In the genomic region with DNA sequence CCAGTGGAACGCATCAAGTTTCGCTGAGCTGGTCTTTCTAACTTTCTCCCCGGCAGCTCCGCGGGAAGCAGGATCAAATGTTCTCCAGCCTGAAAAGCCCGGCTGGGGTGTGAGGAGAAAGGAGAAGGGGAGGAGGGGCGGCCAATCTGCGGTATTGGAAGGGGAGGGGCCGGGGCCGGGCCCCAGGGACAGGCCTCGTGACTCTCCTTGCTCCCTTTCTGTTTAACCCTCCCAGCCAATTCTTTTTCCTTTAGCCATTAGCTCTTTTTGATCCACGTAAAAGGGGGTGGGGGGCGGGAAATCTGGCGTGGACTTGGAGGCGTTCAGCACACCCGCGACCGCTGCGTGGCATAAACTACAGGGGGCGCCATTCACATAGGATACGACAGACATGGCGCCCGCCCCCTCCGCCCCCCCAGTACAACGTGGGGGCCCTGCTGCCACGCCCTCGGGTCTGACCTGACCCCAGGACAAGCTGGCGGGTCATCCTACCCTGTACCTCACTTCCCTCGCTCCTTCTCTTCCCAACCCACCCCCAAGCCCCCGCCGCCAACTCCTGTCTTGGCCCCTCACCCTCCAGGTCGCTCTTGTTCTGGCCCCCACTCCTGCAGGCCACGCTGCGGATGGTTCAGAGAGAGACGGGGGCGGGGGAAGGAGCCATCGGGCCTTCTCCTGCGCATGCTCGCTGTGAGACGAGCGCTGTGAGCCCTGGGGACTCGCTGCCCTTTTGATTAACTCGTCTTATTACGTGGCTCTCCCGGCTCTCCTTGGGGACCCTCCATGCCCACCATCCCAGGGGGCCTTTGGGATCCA, we compare ENCODE assay signal across 8 cellular contexts. TPM values are rescaled to one million over a fixed set of nuclear protein-coding genes. Genes with fewer than 3 reads are reported as not detected.
DNase-seq lines count a peak whose midpoint lies in the region; ATAC-seq and TF ChIP-seq lines count a peak whose summit lies in the region.

No MANE protein-coding gene starts in this region.

- H3K27ac Mint-ChIP-seq in neural progenitor cell: peak overlapping the region; percentile 98
- H3K27ac Mint-ChIP-seq in stimulated activated naive CD8-positive, alpha-beta T cell treated with anti-CD3 and anti-CD28 coated beads, Interleukin-15, Interleukin-2, amounts not matched to agents 100 ng/mL and 50 ng/mL, for 24 hours: peak overlapping the region; percentile 70

- no peaks in the 10 kb centered on the region for H3K9me3 Mint-ChIP-seq in neural progenitor cell
- no peaks in the 10 kb centered on the region for H3K9me3 Mint-ChIP-seq in stimulated activated naive CD8-positive, alpha-beta T cell treated with anti-CD3 and anti-CD28 coated beads, Interleukin-15, Interleukin-2, amounts not matched to agents 100 ng/mL and 50 ng/mL, for 24 hours

- peak overlapping the region; percentile 38 for H2AFZ ChIP-seq in neural progenitor cell (replicated peaks)

- no peaks in the 10 kb centered on the region for H3K36me3 ChIP-seq in neural progenitor cell

- H3K4me3 Mint-ChIP-seq in neural progenitor cell: peak overlapping the region; percentile 74
- H3K4me3 Mint-ChIP-seq in stimulated activated naive CD8-positive, alpha-beta T cell treated with anti-CD3 and anti-CD28 coated beads, Interleukin-15, Interleukin-2, amounts not matched to agents 100 ng/mL and 50 ng/mL, for 24 hours: peak overlapping the region; percentile 71

- ATAC-seq in foreskin keratinocyte (peak; percentile 61), HG03097 (IDR thresholded peaks at IDR 0.05; ENCODE audit: low FRiP score, unreplicated experiment) (no peak)

- DNase-seq in DMS114 treated with DMSO at 0.1 percent for 48 hours (lab: John Stamatoyannopoulos, UW; ENCODE audit: unreplicated experiment) (peak; percentile 80), HEK293T (ENCODE audit: extremely low spot score) (peak; percentile 76), OCI-M1 (lab: John Stamatoyannopoulos, UW) (peak; percentile 75), foreskin keratinocyte (peak in 1 of 2 donors; percentile 37), neural progenitor cell (ENCODE audit: low spot score) (peak; percentile 96)
- peak; percentile 89 for DNase-seq in activated effector memory CD4-positive, alpha-beta T cell treated with anti-CD3 and anti-CD28 coated beads, Interleukin-2, amount 50 U/mL, for 16 hours

- CTCF ChIA-PET in HEK293T (lab: Yijun Ruan, JAX): interaction anchor here (0.6 to 1.7 kb wide), 25 partner anchors 8 to 1195 kb away, joined by 3 to 10 read pairs (median 3); partner anchors contain the start of gene BTBD9

- H4K20me1 ChIP-seq in neural progenitor cell (ENCODE audit: low read depth): no peaks in the 10 kb centered on the region

- H3K9me3 ChIP-seq in neural progenitor cell (ENCODE audit: low read depth): no peaks in the 10 kb centered on the region

- H3K4me3 ChIP-seq in neural progenitor cell: peak overlapping the region; percentile 38

- H3K4me2 ChIP-seq in neural progenitor cell: peak overlapping the region; percentile 72

- no peaks in the 10 kb centered on the region for H3K79me2 ChIP-seq in neural progenitor cell (ENCODE audit: low read depth)

- no peak overlapping the region for H3K9ac ChIP-seq in neural progenitor cell

- no peak overlapping the region for H3K27ac ChIP-seq in foreskin keratinocyte
- H3K27ac ChIP-seq in neural progenitor cell: peak overlapping the region; percentile 69

- peaks cover 41% of the 10 kb centered on the region for H3F3A ChIP-seq in neural progenitor cell (ENCODE audit: low read depth)

- peaks cover 6% of the 10 kb centered on the region for H3K4me1 ChIP-seq in foreskin keratinocyte
- peaks cover 30% of the 10 kb centered on the region for H3K4me1 ChIP-seq in neural progenitor cell

- H3K36me3 Mint-ChIP-seq in neural progenitor cell: no peaks in the 10 kb centered on the region
- no peaks in the 10 kb centered on the region for H3K36me3 Mint-ChIP-seq in stimulated activated naive CD8-positive, alpha-beta T cell treated with anti-CD3 and anti-CD28 coated beads, Interleukin-15, Interleukin-2, amounts not matched to agents 100 ng/mL and 50 ng/mL, for 24 hours (ENCODE audit: low read depth)

- peaks cover 79% of the 10 kb centered on the region for H3K4me1 Mint-ChIP-seq in neural progenitor cell
- H3K4me1 Mint-ChIP-seq in stimulated activated naive CD8-positive, alpha-beta T cell treated with anti-CD3 and anti-CD28 coated beads, Interleukin-15, Interleukin-2, amounts not matched to agents 100 ng/mL and 50 ng/mL, for 24 hours (ENCODE audit: low read depth): peaks cover 12% of the 10 kb centered on the region

- H3K27me3 Mint-ChIP-seq in neural progenitor cell (ENCODE audit: insufficient read depth, low read depth): peaks cover 32% of the 10 kb centered on the region
- peaks cover 3% of the 10 kb centered on the region for H3K27me3 Mint-ChIP-seq in stimulated activated naive CD8-positive, alpha-beta T cell treated with anti-CD3 and anti-CD28 coated beads, Interleukin-15, Interleukin-2, amounts not matched to agents 100 ng/mL and 50 ng/mL, for 24 hours

- peaks cover 13% of the 10 kb centered on the region for H3K27me3 ChIP-seq in foreskin keratinocyte
- H3K27me3 ChIP-seq in neural progenitor cell: peaks cover 14% of the 10 kb centered on the region

- TF ChIP-seq CTCF in foreskin keratinocyte (conservative IDR thresholded peaks at IDR 0.05) (peak; percentile 65), neural progenitor cell (IDR thresholded peaks at IDR 0.05) (peak; percentile 75)

- POLR2A ChIA-PET in HEK293T (lab: Yijun Ruan, JAX): interaction anchor here (0.7 to 1.5 kb wide), 3 partner anchors 13 to 113 kb away, joined by 4 to 5 read pairs (median 4); no protein-coding TSS in a partner anchor

TF ChIP-seq in HEK293T, 16 proteins besides CTCF, POLR2A, EP300 and RAD21:
- TF ChIP-seq CTBP1 (IDR thresholded peaks at IDR 0.05; ENCODE audit: borderline replicate concordance) (no peak), FOXM1 (IDR thresholded peaks at IDR 0.05; ENCODE audit: borderline replicate concordance) (peak; percentile 80), PKNOX1 (IDR thresholded peaks at IDR 0.05) (no peak)

RNA-seq across cellular contexts. Expression of gene MDGA1, which starts 7.8 kb away (rescaled TPM):
- total RNA-seq in foreskin keratinocyte: 0.32 and 1.5 TPM in 2 replicates
- polyA plus RNA-seq in foreskin keratinocyte: 0.18 and 1.0 TPM in 2 replicates
- total RNA-seq in neural progenitor cell (ENCODE audit: low replicate concordance): 1.3 and 3.8 TPM in 2 replicates
